1 cellular context compared by ENCODE assay signal in the genomic region with DNA sequence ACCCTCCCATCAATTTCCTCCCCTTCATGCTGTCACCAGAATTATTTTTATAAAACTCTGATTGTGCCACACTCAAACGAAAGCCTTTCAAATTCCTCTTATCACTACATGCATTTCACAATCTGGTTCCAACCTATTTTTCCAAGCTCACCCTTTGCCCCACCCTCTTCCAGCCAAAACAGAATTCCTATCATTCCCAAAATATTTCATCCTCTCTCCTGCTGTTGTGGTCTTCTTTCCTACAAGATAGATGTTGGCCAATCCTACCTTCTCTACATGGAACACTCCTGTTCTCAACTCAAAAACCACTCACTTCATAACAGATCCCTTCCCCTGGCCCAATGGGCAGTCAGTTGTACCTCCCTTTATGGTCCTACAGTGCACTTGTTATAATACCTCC.
TF ChIP-seq lines count a peak whose summit lies in the region.

No MANE protein-coding gene starts in this region.

TF ChIP-seq in H1, 55 proteins besides CTCF, POLR2A, EP300 and RAD21:
- no peak for TF ChIP-seq POU5F1 (IDR thresholded peaks at IDR 0.05; ENCODE audit: low read depth, low read length)
- TF ChIP-seq CEBPB (IDR thresholded peaks at IDR 0.05; ENCODE audit: low read depth, low read length): peak; percentile 46; the same call in 1 of the 2 replicates
- no peak for TF ChIP-seq TAF1 (IDR thresholded peaks at IDR 0.05; ENCODE audit: low read depth, low read length)
- TF ChIP-seq JUN (IDR thresholded peaks at IDR 0.05; ENCODE audit: low read depth, low read length): no peak
- TF ChIP-seq TAF7 (optimal IDR thresholded peaks at IDR 0.05; ENCODE audit: borderline replicate concordance, low read depth, low read length): no peak
- TF ChIP-seq BCL11A (IDR thresholded peaks at IDR 0.05; ENCODE audit: low read depth in 2 of 2, low read length in 2 of 2): no peak
- TF ChIP-seq SP1 (IDR thresholded peaks at IDR 0.05; ENCODE audit: low read depth, low read length): no peak
- TF ChIP-seq TEAD4 (IDR thresholded peaks at IDR 0.05; ENCODE audit: low read depth, low read length): peak; percentile 65; the same call in 1 of the 2 replicates
